22 cellular contexts compared by ENCODE assay signal in genomic region chr9:102841376-102841775, GRCh38.
"Had no signal": no experiment of that assay in that cellular context is flagged by ENCODE, and none has a peak within 500 bp of the region (broad histone marks: within the 10 kb centered on the region; RNA-seq: fewer than 3 reads in every experiment).

No MANE protein-coding gene starts in this region.

- FAIRE-seq: pancreas had no signal

- H3K9me3 ChIP-seq: esophagus muscularis mucosa, gastroesophageal sphincter, left ventricle myocardium inferior, lower lobe of right lung, pancreas, prostate gland, testis, tibial nerve had no signal

- H3K27ac ChIP-seq: epithelial cell of prostate, esophagus muscularis mucosa, gastroesophageal sphincter, left ventricle myocardium inferior, lower lobe of right lung, pancreas, prostate gland, testis, tibial nerve had no signal

- H3K36me3 ChIP-seq: esophagus muscularis mucosa, gastroesophageal sphincter, left ventricle myocardium inferior, lower lobe of right lung, pancreas, prostate gland, tibial nerve had no signal

- H3K4me3 ChIP-seq: esophagus muscularis mucosa, gastroesophageal sphincter, left ventricle myocardium inferior, lower lobe of right lung, pancreas, prostate gland, testis, tibial nerve had no signal

- H3K27me3 ChIP-seq: esophagus muscularis mucosa, gastroesophageal sphincter, pancreas, testis, tibial nerve had no signal

- DNase-seq: central memory CD4-positive, alpha-beta T cell; cortex of kidney; effector memory CD8-positive, alpha-beta T cell; glutamatergic neuron; immature natural killer cell; left ventricle myocardium inferior; lower lobe of right lung; occipital lobe; pancreas; retina; stimulated activated CD4-positive, alpha-beta T cell treated with anti-CD3 and anti-CD28 coated beads, Interleukin-2, amount 100 ng/mL, for 24 hours; stimulated activated CD4-positive, alpha-beta T cell treated with anti-CD3 and anti-CD28 coated beads, Interleukin-4, amount 100 ng/mL, for 4 hours; stimulated activated naive B cell treated with anti-CD40 and anti-IgM and Interleukin-4, amounts not matched to agents 10 μg/mL and 1 μg/mL and 100 μg/mL, for 72 hours; stimulated activated naive CD8-positive, alpha-beta T cell treated with anti-CD3 and anti-CD28 coated beads, Interleukin-15, amount 100 ng/mL, for 72 hours; testis had no signal

- ATAC-seq: effector memory CD8-positive, alpha-beta T cell; gastroesophageal sphincter; natural killer cell treated with Interleukin-12 subunit alpha and Interleukin-12 subunit beta and Interleukin-15 and Interleukin-18, amount 100 ng/mL, for 72 hours; sciatic nerve; stimulated activated naive B cell treated with anti-CD40 and anti-IgM and Interleukin-4, amounts not matched to agents 10 μg/mL and 1 μg/mL and 100 μg/mL, for 72 hours; stimulated activated naive CD8-positive, alpha-beta T cell treated with anti-CD3 and anti-CD28 coated beads, Interleukin-15, amount 100 ng/mL, for 72 hours had no signal

- H3K4me1 ChIP-seq: esophagus muscularis mucosa, gastroesophageal sphincter, left ventricle myocardium inferior, lower lobe of right lung, prostate gland, testis, tibial nerve had no signal
